In the genomic region with DNA sequence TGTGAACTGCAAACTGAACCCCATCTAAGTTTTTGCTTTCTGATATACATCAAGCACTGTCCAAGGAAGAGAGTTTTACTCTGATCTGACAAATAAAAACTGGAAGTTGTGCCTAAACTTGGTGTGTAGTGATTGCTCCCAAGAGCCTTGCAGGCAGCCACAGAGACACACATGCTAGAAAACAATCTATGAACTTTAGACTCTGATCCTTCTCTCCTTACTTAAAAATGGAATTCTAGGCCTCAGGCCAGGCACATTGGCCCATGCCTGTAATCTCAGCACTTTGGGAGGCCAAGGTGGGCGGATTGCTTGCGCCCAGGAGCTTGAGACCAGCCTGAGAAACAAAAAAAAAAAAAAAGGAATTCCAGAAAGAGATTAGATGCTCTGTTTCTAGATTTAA, we compare ENCODE assay signal across 14 cellular contexts. TPM values are rescaled to one million over a fixed set of nuclear protein-coding genes. Genes with fewer than 3 reads are reported as not detected.
A peak's percentile ranks its signal among the peaks of the same experiment; 100 is the strongest.
DNase-seq lines count a peak whose midpoint lies in the region; ATAC-seq and TF ChIP-seq lines count a peak whose summit lies in the region.
"Had no signal": no experiment of that assay in that cellular context is flagged by ENCODE, and none has a peak within 500 bp of the region (broad histone marks: within the 10 kb centered on the region; RNA-seq: fewer than 3 reads in every experiment).

No MANE protein-coding gene starts in this region.

- no peaks in the 10 kb centered on the region for H3K27me3 Mint-ChIP-seq in stimulated activated naive CD8-positive, alpha-beta T cell treated with anti-CD3 and anti-CD28 coated beads, Interleukin-15, Interleukin-2, amounts not matched to agents 100 ng/mL and 50 ng/mL, for 24 hours

- H3K4me3 ChIP-seq in adipocyte (ENCODE audit: low read length) (peak overlapping the region; percentile 31), liver (ENCODE audit: low read depth in 1 of 3, low read length in 3 of 3) (no peak overlapping the region)

- 65% methylated on average over 2 of the region's 2 CpGs for WGBS in liver

- no peak for TF ChIP-seq RAD21 in liver (IDR thresholded peaks at IDR 0.05)

- H3K36me3 ChIP-seq in adipocyte (ENCODE audit: control insufficient read depth, insufficient read depth, low read length, severe bottlenecking) (no peaks in the 10 kb centered on the region), liver (ENCODE audit: control insufficient read depth in 4 of 4, insufficient read depth in 3 of 4, low read depth in 1 of 4, low read length in 3 of 4) (peaks cover 0 to 2% (median under 1%) of the 10 kb centered on the region in 4 donors)

- ATAC-seq in stimulated activated naive CD8-positive, alpha-beta T cell treated with anti-CD3 and anti-CD28 coated beads, Interleukin-15, Interleukin-2, amounts not matched to agents 100 U/mL and 50 U/mL, for 24 hours: no peak

- H3K27ac ChIP-seq in liver (ENCODE audit: low read depth in 1 of 2, low read length in 2 of 2): no peak overlapping the region

- TF ChIP-seq CTCF in liver (IDR thresholded peaks at IDR 0.05; ENCODE audit: low read depth, low read length, missing input control): no peak

- no peak overlapping the region for H3K4me3 Mint-ChIP-seq in stimulated activated naive CD8-positive, alpha-beta T cell treated with anti-CD3 and anti-CD28 coated beads, Interleukin-15, Interleukin-2, amounts not matched to agents 100 ng/mL and 50 ng/mL, for 24 hours

- no peaks in the 10 kb centered on the region for H3K9me3 Mint-ChIP-seq in stimulated activated naive CD8-positive, alpha-beta T cell treated with anti-CD3 and anti-CD28 coated beads, Interleukin-15, Interleukin-2, amounts not matched to agents 100 ng/mL and 50 ng/mL, for 24 hours

- no peaks in the 10 kb centered on the region for H3K4me1 ChIP-seq in adipocyte (ENCODE audit: control insufficient read depth, insufficient read depth, low read length)
- no peaks in the 10 kb centered on the region for H3K4me1 ChIP-seq in liver (ENCODE audit: control insufficient read depth in 4 of 4, insufficient read depth in 4 of 4, low read length in 3 of 4)

- peaks cover 5% of the 10 kb centered on the region for H3K27me3 ChIP-seq in adipocyte (replicated peaks; ENCODE audit: control insufficient read depth, insufficient read depth, low read length)
- no peaks in the 10 kb centered on the region for H3K27me3 ChIP-seq in liver (ENCODE audit: control insufficient read depth in 4 of 4, insufficient read depth in 4 of 4, low read length in 3 of 4)

- H3K9ac ChIP-seq in adipocyte (ENCODE audit: low read length): no peak overlapping the region
- no peak overlapping the region for H3K9ac ChIP-seq in liver (ENCODE audit: low read depth in 1 of 2, low read length in 2 of 2)

- H3K27ac Mint-ChIP-seq in stimulated activated naive CD8-positive, alpha-beta T cell treated with anti-CD3 and anti-CD28 coated beads, Interleukin-15, Interleukin-2, amounts not matched to agents 100 ng/mL and 50 ng/mL, for 24 hours: peak overlapping the region; percentile 74

- H3K36me3 Mint-ChIP-seq in stimulated activated naive CD8-positive, alpha-beta T cell treated with anti-CD3 and anti-CD28 coated beads, Interleukin-15, Interleukin-2, amounts not matched to agents 100 ng/mL and 50 ng/mL, for 24 hours (ENCODE audit: low read depth): peaks cover 4% of the 10 kb centered on the region

- no peak for DNase-seq in stimulated activated naive CD8-positive, alpha-beta T cell treated with anti-CD3 and anti-CD28 coated beads, Interleukin-15, Interleukin-2, amounts not matched to agents 100 U/mL and 50 U/mL, for 24 hours
- DNase-seq in adipocyte (ENCODE audit: low read depth): no peak
- no peak for DNase-seq in SIG-M5 (lab: John Stamatoyannopoulos, UW)
- no peak for DNase-seq in foreskin melanocyte
- no peak for DNase-seq in iPS-NIHi7 (ENCODE audit: extremely low spot score)
- DNase-seq in D341Med (ENCODE audit: low spot score): no peak
- DNase-seq: amygdala; KG1; NCI-H1694; nucleus accumbens; stimulated activated CD4-positive, alpha-beta T cell treated with anti-CD3 and anti-CD28 coated beads, Interleukin-2, amount 100 ng/mL, for 24 hours had no signal

- peaks cover 10% of the 10 kb centered on the region for H3K4me1 Mint-ChIP-seq in stimulated activated naive CD8-positive, alpha-beta T cell treated with anti-CD3 and anti-CD28 coated beads, Interleukin-15, Interleukin-2, amounts not matched to agents 100 ng/mL and 50 ng/mL, for 24 hours (ENCODE audit: low read depth)

- H3K9me3 ChIP-seq in adipocyte (ENCODE audit: control insufficient read depth, low read length): no peaks in the 10 kb centered on the region
- H3K9me3 ChIP-seq in liver (ENCODE audit: control insufficient read depth in 4 of 4, low read length in 3 of 4): no peaks in the 10 kb centered on the region

TF ChIP-seq in liver, 16 proteins besides CTCF, POLR2A, EP300 and RAD21:
- TF ChIP-seq GABPA (IDR thresholded peaks at IDR 0.05 in 1 of 2, conservative IDR thresholded peaks at IDR 0.05 in 1 of 2): no peak
- TF ChIP-seq RXRA (IDR thresholded peaks at IDR 0.05): no peak
- no peak for TF ChIP-seq SP1 (IDR thresholded peaks at IDR 0.05)
- TF ChIP-seq HNF4G (IDR thresholded peaks at IDR 0.05): peak; percentile 9
- peak; percentile 60 to 75 for TF ChIP-seq HNF4A (conservative IDR thresholded peaks at IDR 0.05)

RNA-seq across cellular contexts. Expression of a gene that starts 45.7 kb away (rescaled TPM):
- total RNA-seq in liver: not detected
- not detected for polyA plus RNA-seq in liver
- total RNA-seq: lower leg skin had no signal
